ENCODE assay signal across 30 cellular contexts in the genomic region with DNA sequence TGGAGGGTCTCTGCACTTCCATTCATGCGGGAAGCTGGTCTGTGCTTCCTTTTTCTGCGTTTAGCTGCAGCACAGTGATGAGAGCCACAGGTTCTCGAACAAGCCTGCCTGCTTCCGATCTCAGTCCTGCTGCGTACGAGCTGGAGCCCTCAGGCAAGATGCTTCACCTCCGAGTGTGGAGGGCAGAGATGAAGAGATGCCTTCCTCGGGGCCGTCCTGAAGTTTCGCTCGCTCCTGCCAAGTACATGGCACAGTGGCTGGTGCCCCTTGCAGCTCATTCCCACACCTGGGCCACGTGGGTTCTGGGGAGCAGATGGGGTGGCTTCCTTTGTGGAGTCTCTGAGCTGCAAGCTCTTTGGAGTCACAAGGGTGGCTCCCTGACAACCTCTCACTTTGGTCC. TPM values are rescaled to one million over a fixed set of nuclear protein-coding genes. Genes with fewer than 3 reads are reported as not detected.
"Had no signal": no experiment of that assay in that cellular context is flagged by ENCODE, and none has a peak within 500 bp of the region (broad histone marks: within the 10 kb centered on the region; RNA-seq: fewer than 3 reads in every experiment).

No MANE protein-coding gene starts in this region.

- H3K4me3 ChIP-seq: pancreas, psoas muscle, right lobe of liver, sigmoid colon, stomach, thoracic aorta, thyroid gland, tibial nerve, upper lobe of left lung, vagina had no signal

- H3K27ac ChIP-seq: neutrophil, pancreas, psoas muscle, right lobe of liver, sigmoid colon, stomach, thoracic aorta, thyroid gland, tibial nerve, upper lobe of left lung, vagina had no signal

- H3K27me3 ChIP-seq: neutrophil, pancreas, right lobe of liver, sigmoid colon, stomach, thyroid gland, tibial nerve, upper lobe of left lung, vagina had no signal

- H3K4me3 Mint-ChIP-seq: naive B cell; naive thymus-derived CD8-positive, alpha-beta T cell; natural killer cell treated with Interleukin-12 subunit alpha and Interleukin-12 subunit beta and Interleukin-15 and Interleukin-18, amount 100 ng/mL, for 72 hours; nephron progenitor cell; neural crest cell; stimulated activated effector memory CD8-positive, alpha-beta T cell treated with anti-CD3 and anti-CD28 coated beads, Interleukin-12 subunit alpha, Interleukin-12 subunit beta, amount 100 ng/mL, for 72 hours; stimulated activated naive B cell treated with anti-CD40 and anti-IgM and Interleukin-4, amounts not matched to agents 10 μg/mL and 1 μg/mL and 100 μg/mL, for 72 hours; stimulated activated naive CD8-positive, alpha-beta T cell treated with anti-CD3 and anti-CD28 coated beads, Interleukin-15, Interleukin-2, amounts not matched to agents 100 ng/mL and 50 ng/mL, for 24 hours had no signal

- FAIRE-seq: pancreas, small intestine, urothelium cell line had no signal

- H3K27me3 Mint-ChIP-seq: naive B cell; naive thymus-derived CD8-positive, alpha-beta T cell; natural killer cell treated with Interleukin-12 subunit alpha and Interleukin-12 subunit beta and Interleukin-15 and Interleukin-18, amount 100 ng/mL, for 72 hours; stimulated activated naive B cell treated with anti-CD40 and anti-IgM and Interleukin-4, amounts not matched to agents 10 μg/mL and 1 μg/mL and 100 μg/mL, for 72 hours; stimulated activated naive CD8-positive, alpha-beta T cell treated with anti-CD3 and anti-CD28 coated beads, Interleukin-15, Interleukin-2, amounts not matched to agents 100 ng/mL and 50 ng/mL, for 24 hours had no signal

- H3K4me1 ChIP-seq: pancreas, psoas muscle, right lobe of liver, sigmoid colon, thyroid gland, upper lobe of left lung, vagina had no signal

- H3K4me1 Mint-ChIP-seq: naive B cell; neural crest cell; stimulated activated effector memory CD8-positive, alpha-beta T cell treated with anti-CD3 and anti-CD28 coated beads, Interleukin-12 subunit alpha, Interleukin-12 subunit beta, amount 100 ng/mL, for 72 hours; stimulated activated naive B cell treated with anti-CD40 and anti-IgM and Interleukin-4, amounts not matched to agents 10 μg/mL and 1 μg/mL and 100 μg/mL, for 72 hours had no signal

- DNase-seq: naive B cell; naive thymus-derived CD8-positive, alpha-beta T cell; nephron progenitor cell; nucleus accumbens; pancreas; psoas muscle; right cardiac atrium; sigmoid colon; small intestine; stimulated activated CD4-positive, alpha-beta T cell treated with anti-CD3 and anti-CD28 coated beads, Interleukin-15, amount 100 ng/mL, for 24 hours; stimulated activated CD4-positive, alpha-beta T cell treated with anti-CD3 and anti-CD28 coated beads, Interleukin-2, amount 100 ng/mL, for 24 hours; stimulated activated CD4-positive, alpha-beta T cell treated with anti-CD3 and anti-CD28 coated beads, Interleukin-2, amount 100 ng/mL, for 48 hours; stimulated activated CD4-positive, alpha-beta T cell treated with anti-CD3 and anti-CD28 coated beads, Interleukin-4, amount 100 ng/mL, for 24 hours; stimulated activated naive B cell treated with anti-CD40 and anti-IgM and Interleukin-4, amounts not matched to agents 10 μg/mL and 1 μg/mL and 100 μg/mL, for 72 hours; stimulated activated naive CD4-positive, alpha-beta T cell treated with Interleukin-2 at 50 U/mL for 16 hours; stomach; thyroid gland; upper lobe of left lung had no signal

- H3K9me3 ChIP-seq: neutrophil, pancreas, psoas muscle, right lobe of liver, sigmoid colon, stomach, thoracic aorta, thyroid gland, tibial nerve, upper lobe of left lung, vagina had no signal

- H3K9me3 Mint-ChIP-seq: naive B cell; naive thymus-derived CD8-positive, alpha-beta T cell; natural killer cell treated with Interleukin-12 subunit alpha and Interleukin-12 subunit beta and Interleukin-15 and Interleukin-18, amount 100 ng/mL, for 72 hours; nephron progenitor cell; neural crest cell; stimulated activated effector memory CD8-positive, alpha-beta T cell treated with anti-CD3 and anti-CD28 coated beads, Interleukin-12 subunit alpha, Interleukin-12 subunit beta, amount 100 ng/mL, for 72 hours; stimulated activated naive B cell treated with anti-CD40 and anti-IgM and Interleukin-4, amounts not matched to agents 10 μg/mL and 1 μg/mL and 100 μg/mL, for 72 hours; stimulated activated naive CD8-positive, alpha-beta T cell treated with anti-CD3 and anti-CD28 coated beads, Interleukin-15, Interleukin-2, amounts not matched to agents 100 ng/mL and 50 ng/mL, for 24 hours had no signal

- H3K27ac Mint-ChIP-seq: naive B cell; natural killer cell treated with Interleukin-12 subunit alpha and Interleukin-12 subunit beta and Interleukin-15 and Interleukin-18, amount 100 ng/mL, for 72 hours; nephron progenitor cell; progenitor cell of endocrine pancreas; stimulated activated effector memory CD8-positive, alpha-beta T cell treated with anti-CD3 and anti-CD28 coated beads, Interleukin-12 subunit alpha, Interleukin-12 subunit beta, amount 100 ng/mL, for 72 hours; stimulated activated naive B cell treated with anti-CD40 and anti-IgM and Interleukin-4, amounts not matched to agents 10 μg/mL and 1 μg/mL and 100 μg/mL, for 72 hours; stimulated activated naive CD8-positive, alpha-beta T cell treated with anti-CD3 and anti-CD28 coated beads, Interleukin-15, Interleukin-2, amounts not matched to agents 100 ng/mL and 50 ng/mL, for 24 hours had no signal

RNA-seq across cellular contexts. Expression of a gene that starts 19.5 kb away (rescaled TPM):
- total RNA-seq: sigmoid colon, skeletal muscle tissue had no signal
